Comparison of ENCODE assay signal across 9 cellular contexts in the genomic region with DNA sequence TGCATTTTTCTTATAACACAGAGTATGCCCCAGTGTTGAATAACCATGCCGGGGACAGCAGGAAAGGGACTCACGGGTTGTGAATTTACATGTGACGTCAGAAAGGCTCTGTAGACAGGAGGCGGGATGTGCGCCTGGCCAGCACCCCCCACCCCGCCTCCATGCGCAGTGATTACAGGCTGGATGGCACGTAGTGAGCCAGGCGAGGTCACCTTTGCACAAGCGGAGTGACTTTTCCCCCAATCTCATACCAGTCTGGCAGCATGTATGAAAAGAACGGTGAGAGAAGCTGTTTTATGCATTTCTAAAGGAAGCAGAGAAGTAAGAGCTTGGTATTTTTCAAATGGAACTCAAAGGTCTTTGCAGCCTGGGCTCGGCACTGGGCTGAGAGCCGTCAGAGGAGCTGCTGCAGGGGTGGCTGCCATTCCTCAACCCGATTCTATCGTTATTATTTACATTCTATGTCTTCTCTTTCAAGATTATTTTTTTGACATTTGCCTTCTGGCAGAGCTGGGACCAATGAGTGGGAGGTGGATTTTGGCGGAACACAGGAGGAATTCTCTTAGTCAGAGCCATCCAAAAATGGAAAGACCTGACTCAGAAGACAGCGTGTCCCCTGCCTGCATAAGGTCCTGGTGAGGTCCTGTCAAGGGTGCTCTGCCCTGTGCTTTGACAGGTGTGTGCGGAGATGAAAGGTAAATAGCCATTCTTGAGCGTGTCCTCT.
DNase-seq lines count a peak whose midpoint lies in the region; ATAC-seq, FAIRE-seq and TF ChIP-seq lines count a peak whose summit lies in the region.
"Had no signal": no experiment of that assay in that cellular context is flagged by ENCODE, and none has a peak within 500 bp of the region (broad histone marks: within the 10 kb centered on the region; RNA-seq: fewer than 3 reads in every experiment).

No MANE protein-coding gene starts in this region.

- H3K4me3 ChIP-seq in RWPE2 (ENCODE audit: severe bottlenecking) (no peak overlapping the region), fibroblast of the aortic adventitia (ENCODE audit: low read depth, low read length) (peak overlapping the region; percentile 7), pancreas (peak overlapping the region in 1 of 4 donors; percentile 4)

- H3K4me1 ChIP-seq in RWPE2 (ENCODE audit: insufficient read depth, poor library complexity, severe bottlenecking) (peaks cover 51% of the 10 kb centered on the region), pancreas (peaks cover 0 to 6% (median 6%) of the 10 kb centered on the region in 3 donors)

- 44 to 46% methylated on average over 19 of the region's 19 CpGs for WGBS in pancreas, 2 donors

- H3K27me3 ChIP-seq in RWPE2 (ENCODE audit: insufficient read depth, poor library complexity, severe bottlenecking) (no peaks in the 10 kb centered on the region), pancreas (no peaks in the 10 kb centered on the region)

- peak; percentile 78 for DNase-seq in AG20443 (ENCODE audit: low spot score)
- no peak for DNase-seq in RWPE2 (ENCODE audit: low spot score)
- DNase-seq in fibroblast of the aortic adventitia (ENCODE audit: low read depth): peak; percentile 95
- peak in 5 of 6 donors; percentile 57 to 73 (median 70) for DNase-seq in pancreas
- DNase-seq in HUDEP-2 (lab: John Stamatoyannopoulos, UW; ENCODE audit: unreplicated experiment in 76 of 76): no peak
- no peak for DNase-seq in NCI-H1048 (lab: John Stamatoyannopoulos, UW)
- DNase-seq: DND-41 had no signal

- H3K9me3 ChIP-seq in RWPE2 (ENCODE audit: severe bottlenecking): no peaks in the 10 kb centered on the region
- H3K9me3 ChIP-seq in pancreas: no peaks in the 10 kb centered on the region

- H3K27ac ChIP-seq in RWPE2 (ENCODE audit: poor library complexity, severe bottlenecking): peak overlapping the region; percentile 97
- peak overlapping the region; percentile 43 to 81 (median 64) for H3K27ac ChIP-seq in pancreas

- TF ChIP-seq CTCF in RWPE2 (IDR thresholded peaks at IDR 0.05; ENCODE audit: poor library complexity, severe bottlenecking) (no peak), fibroblast of the aortic adventitia (IDR thresholded peaks at IDR 0.05; ENCODE audit: insufficient read depth, low read length) (no peak), pancreas (IDR thresholded peaks at IDR 0.05) (no peak)

- ATAC-seq in RWPE2 (ENCODE audit: low read depth): peak; percentile 11; the same call in 2 of the 3 replicates
- peak; percentile 78 to 89 (median 88) for ATAC-seq in pancreas
- ATAC-seq in GM18858 (IDR thresholded peaks at IDR 0.05; ENCODE audit: unreplicated experiment): no peak
- no peak for ATAC-seq in GM19452 (IDR thresholded peaks at IDR 0.05; ENCODE audit: unreplicated experiment)

- no peaks in the 10 kb centered on the region for H3K36me3 ChIP-seq in RWPE2 (ENCODE audit: low read depth)
- H3K36me3 ChIP-seq in pancreas: no peaks in the 10 kb centered on the region

- intact Hi-C loops in pancreas (cut with DNase I): no loop called here

- no peak for FAIRE-seq in pancreas (lab: Jason Lieb, UNC)

Comparison
In these comparisons a context has a peak if more than half of its experiments do, and no peak if none do; other contexts are left out.
1. DNase-seq: peak in AG20443 (single experiment), fibroblast of the aortic adventitia (single experiment) and pancreas (5 of 6); none in RWPE2 (single experiment), HUDEP-2 (0 of 76) and NCI-H1048 (single experiment).
2. ATAC-seq: peak in RWPE2 (single experiment) and pancreas (4 of 4); none in GM18858 (single experiment) and GM19452 (single experiment).